ENCODE assay signal across 18 cellular contexts in genomic region chr7:139614886-139615285, GRCh38.
"Had no signal": no experiment of that assay in that cellular context is flagged by ENCODE, and none has a peak within 500 bp of the region (broad histone marks: within the 10 kb centered on the region; RNA-seq: fewer than 3 reads in every experiment).

No MANE protein-coding gene starts in this region.

- H3K4me1 Mint-ChIP-seq: activated naive CD8-positive, alpha-beta T cell treated with anti-CD3 and anti-CD28 coated beads for 36 hours; naive B cell had no signal

- H3K4me1 ChIP-seq: foreskin keratinocyte, psoas muscle, right atrium auricular region, transverse colon had no signal

- H3K9me3 ChIP-seq: psoas muscle, right atrium auricular region, transverse colon had no signal

- DNase-seq: activated CD4-positive, alpha-beta T cell treated with anti-CD3 and anti-CD28 coated beads for 4 hours; activated CD4-positive, alpha-beta T cell treated with anti-CD3 and anti-CD28 coated beads, Interleukin-2, amount 50 U/mL, for 48 hours; activated CD4-positive, CD25-positive, alpha-beta regulatory T cell; activated naive CD4-positive, alpha-beta T cell; activated naive CD8-positive, alpha-beta T cell treated with anti-CD3 and anti-CD28 coated beads for 36 hours; activated T-cell treated with anti-CD3 and anti-CD28 coated beads, Interleukin-2, amount 50 U/mL, for 24 hours; effector CD8-positive, alpha-beta T cell; foreskin keratinocyte; naive B cell; psoas muscle; stimulated activated CD4-positive, alpha-beta T cell treated with anti-CD3 and anti-CD28 coated beads, Interleukin-4, amount 100 ng/mL, for 4 hours; stimulated activated naive CD8-positive, alpha-beta T cell treated with anti-CD3 and anti-CD28 coated beads, Interleukin-15, Interleukin-2, amounts not matched to agents 100 U/mL and 50 U/mL, for 24 hours; transverse colon had no signal

- H3K27ac ChIP-seq: foreskin keratinocyte, psoas muscle, right atrium auricular region, transverse colon had no signal

- H3K9me3 Mint-ChIP-seq: activated naive CD8-positive, alpha-beta T cell treated with anti-CD3 and anti-CD28 coated beads for 36 hours; activated T-cell treated with anti-CD3 and anti-CD28 coated beads, Interleukin-2, amount 50 U/mL, for 24 hours; activated T-helper 2 cell treated with anti-CD3 and anti-CD28 coated beads, Interferon-gamma antibody, Interleukin-2, Interleukin-4, amounts not matched to agents 10 μg/mL and 5 μg/mL and 100 μg/mL, durations not matched to agents 14 hours and 24 hours and 36 hours; naive B cell; T-helper 1 cell treated with Interleukin-12 subunit alpha and Interleukin-12 subunit beta and Interleukin-4 antibody, amounts not matched to agents 30 μg/mL and 1 μg/mL, for 36 hours had no signal

- H3K4me3 Mint-ChIP-seq: activated naive CD8-positive, alpha-beta T cell treated with anti-CD3 and anti-CD28 coated beads for 36 hours; activated T-cell treated with anti-CD3 and anti-CD28 coated beads, Interleukin-2, amount 50 U/mL, for 24 hours; naive B cell; T-helper 1 cell treated with Interleukin-12 subunit alpha and Interleukin-12 subunit beta and Interleukin-4 antibody, amounts not matched to agents 30 μg/mL and 1 μg/mL, for 36 hours had no signal

- ATAC-seq: foreskin keratinocyte; stimulated activated naive CD8-positive, alpha-beta T cell treated with anti-CD3 and anti-CD28 coated beads, Interleukin-15, Interleukin-2, amounts not matched to agents 100 U/mL and 50 U/mL, for 24 hours had no signal

- H3K27me3 Mint-ChIP-seq: activated naive CD8-positive, alpha-beta T cell treated with anti-CD3 and anti-CD28 coated beads for 36 hours; activated T-cell treated with anti-CD3 and anti-CD28 coated beads, Interleukin-2, amount 50 U/mL, for 24 hours; naive B cell had no signal

- H3K4me3 ChIP-seq: lung, psoas muscle, right atrium auricular region, transverse colon had no signal

- H3K27ac Mint-ChIP-seq: activated naive CD8-positive, alpha-beta T cell treated with anti-CD3 and anti-CD28 coated beads for 36 hours; activated T-cell treated with anti-CD3 and anti-CD28 coated beads, Interleukin-2, amount 50 U/mL, for 24 hours; activated T-helper 2 cell treated with anti-CD3 and anti-CD28 coated beads, Interferon-gamma antibody, Interleukin-2, Interleukin-4, amounts not matched to agents 10 μg/mL and 5 μg/mL and 100 μg/mL, durations not matched to agents 14 hours and 24 hours and 36 hours; T-helper 1 cell treated with Interleukin-12 subunit alpha and Interleukin-12 subunit beta and Interleukin-4 antibody, amounts not matched to agents 30 μg/mL and 1 μg/mL, for 36 hours had no signal

- FAIRE-seq: keratinocyte had no signal

- H3K27me3 ChIP-seq: foreskin keratinocyte, right atrium auricular region, transverse colon had no signal
